ENCODE assay signal across 8 cellular contexts in genomic region chr4:140308366-140309123, GRCh38.
DNase-seq lines count a peak whose midpoint lies in the region; ATAC-seq, FAIRE-seq and TF ChIP-seq lines count a peak whose summit lies in the region.

No MANE protein-coding gene starts in this region.

- H3K4me1 ChIP-seq in rectal smooth muscle tissue (ENCODE audit: control insufficient read depth, insufficient read depth, low read length) = peaks cover 10% of the 10 kb centered on the region

- no peaks in the 10 kb centered on the region for H3K36me3 ChIP-seq in rectal smooth muscle tissue (ENCODE audit: control insufficient read depth, insufficient read depth, low read length)

- FAIRE-seq in GM12892 (lab: Jason Lieb, UNC) = no peak

- no peak overlapping the region for H3K9ac ChIP-seq in rectal smooth muscle tissue (ENCODE audit: low read length)

- H3K4me3 ChIP-seq in rectal smooth muscle tissue (ENCODE audit: low read length) = no peak overlapping the region

- DNase-seq in RPMI7951 (ENCODE audit: low read depth) (peak; percentile 94), fibroblast of peridontal ligament (ENCODE audit: extremely low read depth) (peak; percentile 80), GM12892 (ENCODE audit: insufficient read length) (no peak), NCI-H2196 (lab: John Stamatoyannopoulos, UW; ENCODE audit: unreplicated experiment) (no peak)

- peak overlapping the region; percentile 57 for H3K27ac ChIP-seq in rectal smooth muscle tissue (ENCODE audit: low read depth, low read length)

- no peaks in the 10 kb centered on the region for H3K27me3 ChIP-seq in rectal smooth muscle tissue (ENCODE audit: control insufficient read depth, insufficient read depth, low read length)

- TF ChIP-seq POLR2A in GM12892 (IDR thresholded peaks at IDR 0.05; ENCODE audit: low read depth, low read length) = no peak

- ATAC-seq in GM18511 (IDR thresholded peaks at IDR 0.05; ENCODE audit: unreplicated experiment) = peak; percentile 75
- ATAC-seq in HG03135 (IDR thresholded peaks at IDR 0.05; ENCODE audit: unreplicated experiment) = no peak
- ATAC-seq in GM21723 (IDR thresholded peaks at IDR 0.05; ENCODE audit: unreplicated experiment) = no peak

Comparison
In these comparisons a context has a peak if more than half of its experiments do, and no peak if none do; other contexts are left out.
1. DNase-seq: peak in RPMI7951 (single experiment) and fibroblast of peridontal ligament (single experiment); none in GM12892 (single experiment) and NCI-H2196 (single experiment).